Comparison of ENCODE assay signal across 8 cellular contexts in the genomic region with DNA sequence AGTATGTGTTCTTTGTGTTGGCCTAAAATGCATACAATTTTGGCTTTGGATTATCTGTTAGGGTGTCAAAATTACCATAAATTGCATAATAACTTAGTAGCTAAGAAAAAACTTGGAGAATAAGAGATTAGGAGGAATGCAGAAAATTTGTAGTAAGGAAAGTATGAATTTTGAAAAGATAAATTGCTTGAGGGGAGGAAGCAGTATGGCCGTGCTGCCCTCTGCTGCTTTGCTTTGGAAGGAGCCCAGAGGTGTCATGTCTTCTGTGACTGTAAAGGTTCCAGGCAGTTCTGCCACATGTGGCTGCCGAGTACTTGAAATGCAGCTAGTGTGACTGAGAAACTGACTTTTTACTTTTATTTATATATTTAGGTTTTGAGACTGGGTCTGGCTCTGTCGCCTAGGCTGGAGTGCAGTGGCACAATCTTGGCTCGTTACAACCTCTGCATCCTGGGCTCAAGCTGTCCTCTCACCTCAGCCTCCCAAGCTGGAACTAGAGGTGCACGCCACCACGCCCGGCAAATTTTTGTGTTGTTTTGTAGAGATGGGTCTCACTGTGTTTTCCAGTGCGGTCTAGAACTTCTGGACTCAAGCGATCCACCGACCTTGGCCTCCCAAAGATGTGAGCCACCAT. TPM values are rescaled to one million over a fixed set of nuclear protein-coding genes. Genes with fewer than 3 reads are reported as not detected.
DNase-seq lines count a peak whose midpoint lies in the region; ATAC-seq and TF ChIP-seq lines count a peak whose summit lies in the region.

No MANE protein-coding gene starts in this region.

- TF ChIP-seq POLR2A in erythroblast (IDR thresholded peaks at IDR 0.05; ENCODE audit: low read length) (no peak), uterus (IDR thresholded peaks at IDR 0.05) (no peak)

- peaks cover 29% of the 10 kb centered on the region for H3K36me3 Mint-ChIP-seq in nephron progenitor cell (ENCODE audit: low read depth)

- intact Hi-C loops in uterus (cut with DNase I; ENCODE audit: low total_unique reads) = no loop called here

- H3K4me3 Mint-ChIP-seq in nephron progenitor cell = peak overlapping the region; percentile 98

- peak overlapping the region; percentile 16 for H3K27ac Mint-ChIP-seq in nephron progenitor cell

- in situ Hi-C loops in GM13976 (cut with MboI; ENCODE audit: low sequenced_read_pairs, unreplicated experiment) = loop anchor here (10.0 kb wide), 1 partner anchor 313 kb away; no protein-coding TSS in a partner anchor

- H3K4me3 ChIP-seq in AG09309 (ENCODE audit: control insufficient read depth, low read depth, low read length) (no peak overlapping the region), uterus (no peak overlapping the region)

- H3K9me3 Mint-ChIP-seq in nephron progenitor cell = no peaks in the 10 kb centered on the region

- H3K27me3 ChIP-seq in uterus = no peaks in the 10 kb centered on the region

- peak; percentile 81 for TF ChIP-seq CTCF in AG09309 (IDR thresholded peaks at IDR 0.05; ENCODE audit: control insufficient read depth, insufficient read depth, low read depth, low read length, missing control alignments)
- TF ChIP-seq CTCF in GM13976 (IDR thresholded peaks at IDR 0.05; ENCODE audit: borderline replicate concordance, control extremely low read depth, extremely low read depth, insufficient read depth, missing control alignments) = peak; percentile 65
- peak; percentile 60 for TF ChIP-seq CTCF in nephron progenitor cell (IDR thresholded peaks at IDR 0.05)
- peak; percentile 54 to 65 (median 62) for TF ChIP-seq CTCF in uterus (IDR thresholded peaks at IDR 0.05)

- peak overlapping the region in 1 of 2 donors; percentile 7 for H3K27ac ChIP-seq in uterus

- no peaks in the 10 kb centered on the region for H3K36me3 ChIP-seq in uterus

- no peaks in the 10 kb centered on the region for H3K9me3 ChIP-seq in uterus

- peaks cover 23% of the 10 kb centered on the region for H3K4me1 Mint-ChIP-seq in nephron progenitor cell

- ATAC-seq in GM21737 (IDR thresholded peaks at IDR 0.05; ENCODE audit: unreplicated experiment) = no peak

- H3K27me3 Mint-ChIP-seq in nephron progenitor cell (ENCODE audit: low read depth, poor library complexity) = peaks cover 6% of the 10 kb centered on the region

- no peak for DNase-seq in AG09309 (ENCODE audit: low read depth)
- DNase-seq in GM13976 (ENCODE audit: low spot score) = peak; percentile 80
- peak; percentile 55 for DNase-seq in NOMO-1 treated with DMSO at 0.1 percent for 48 hours (lab: John Stamatoyannopoulos, UW; ENCODE audit: unreplicated experiment)
- DNase-seq in activated T-cell treated with anti-CD3 and anti-CD28 coated beads for 4 hours = peak; percentile 55
- DNase-seq in erythroblast (lab: John Stamatoyannopoulos, UW) = peak; percentile 74 to 83
- peak; percentile 35 for DNase-seq in nephron progenitor cell
- DNase-seq in uterus = no peak

- H3K4me1 ChIP-seq in uterus = no peaks in the 10 kb centered on the region

RNA-seq across cellular contexts. Expression of gene ADSL, which starts 1.8 kb away (rescaled TPM):
- 100 to 1,000 TPM in 2 of 4 donors, 10 to 100 TPM in 2; 28.5 to 151 (median 79.5) TPM for total RNA-seq in uterus

RNA-seq across cellular contexts. Expression of gene SGSM3, which starts 22.3 kb away (rescaled TPM):
- 10 to 100 TPM; 28.8 to 64.8 (median 55.1) TPM for total RNA-seq in uterus

Comparison
In these comparisons a context has a peak if more than half of its experiments do, and no peak if none do; other contexts are left out.
1. DNase-seq: peak in GM13976 (single experiment), NOMO-1 treated with DMSO at 0.1 percent for 48 hours (single experiment), activated T-cell treated with anti-CD3 and anti-CD28 coated beads for 4 hours (single experiment), erythroblast (2 of 2) and nephron progenitor cell (single experiment); none in AG09309 (single experiment) and uterus (0 of 2).
2. Peak in every context shown above with its lines, with median percentiles within 50 percentile points of each other: CTCF ChIP-seq.